ENCODE assay signal across 29 cellular contexts in genomic region chr7:127258111-127258510, GRCh38. TPM values are rescaled to one million over a fixed set of nuclear protein-coding genes. Genes with fewer than 3 reads are reported as not detected.
"Had no signal": no experiment of that assay in that cellular context is flagged by ENCODE, and none has a peak within 500 bp of the region (broad histone marks: within the 10 kb centered on the region; RNA-seq: fewer than 3 reads in every experiment).

No MANE protein-coding gene starts in this region.

- ATAC-seq: activated CD8-positive, alpha-beta T cell treated with anti-CD3 and anti-CD28 coated beads for 36 hours; activated naive CD8-positive, alpha-beta T cell treated with anti-CD3 and anti-CD28 coated beads, Interleukin-2, amount 50 U/mL, for 24 hours; activated T-cell treated with anti-CD3 and anti-CD28 coated beads, Interleukin-2, amount 50 U/mL, for 4 hours; activated T-helper 17 cell treated with anti-CD3 and anti-CD28 coated beads, Interleukin-2, amount 50 U/mL, for 72 hours; heart right ventricle; left cardiac atrium; left ventricle myocardium superior; right cardiac atrium had no signal

- H3K4me3 Mint-ChIP-seq: activated CD8-positive, alpha-beta T cell treated with anti-CD3 and anti-CD28 coated beads for 36 hours; activated naive CD4-positive, alpha-beta T cell treated with anti-CD3 and anti-CD28 coated beads, Interleukin-2, amount 50 U/mL, for 24 hours; activated naive CD8-positive, alpha-beta T cell treated with anti-CD3 and anti-CD28 coated beads, Interleukin-2, amount 50 U/mL, for 24 hours; activated T-cell treated with anti-CD3 and anti-CD28 coated beads, Interleukin-2, amount 50 U/mL, for 4 hours; activated T-helper 17 cell treated with anti-CD3 and anti-CD28 coated beads, Interleukin-2, amount 50 U/mL, for 72 hours; dendritic cell treated with granulocyte-macrophage colony-stimulating factor and Interleukin-4, amounts not matched to agents 40 ng/mL and 50 ng/mL, for 4 days; nephron; T-helper 2 cell treated with Interferon-gamma antibody and Interleukin-4, amounts not matched to agents 5 μg/mL and 100 μg/mL, for 36 hours had no signal

- H3K4me3 ChIP-seq: breast epithelium, esophagus squamous epithelium, heart right ventricle, spleen, suprapubic skin, tibial nerve had no signal

- H3K27ac Mint-ChIP-seq: activated CD8-positive, alpha-beta T cell treated with anti-CD3 and anti-CD28 coated beads for 36 hours; activated naive CD4-positive, alpha-beta T cell treated with anti-CD3 and anti-CD28 coated beads, Interleukin-2, amount 50 U/mL, for 24 hours; activated naive CD8-positive, alpha-beta T cell treated with anti-CD3 and anti-CD28 coated beads, Interleukin-2, amount 50 U/mL, for 24 hours; activated T-helper 17 cell treated with anti-CD3 and anti-CD28 coated beads, Interleukin-2, amount 50 U/mL, for 72 hours; dendritic cell treated with granulocyte-macrophage colony-stimulating factor and Interleukin-4, amounts not matched to agents 40 ng/mL and 50 ng/mL, for 4 days; nephron; T-helper 2 cell treated with Interferon-gamma antibody and Interleukin-4, amounts not matched to agents 5 μg/mL and 100 μg/mL, for 36 hours had no signal

- H3K9me3 Mint-ChIP-seq: activated CD8-positive, alpha-beta T cell treated with anti-CD3 and anti-CD28 coated beads for 36 hours; activated naive CD4-positive, alpha-beta T cell treated with anti-CD3 and anti-CD28 coated beads, Interleukin-2, amount 50 U/mL, for 24 hours; nephron had no signal

- H3K4me1 ChIP-seq: breast epithelium had no signal

- H3K4me1 Mint-ChIP-seq: nephron had no signal

- DNase-seq: activated CD4-positive, alpha-beta T cell treated with anti-CD3 and anti-CD28 coated beads, Interleukin-2, amount 50 U/mL, for 1 hour; activated CD8-positive, alpha-beta T cell treated with anti-CD3 and anti-CD28 coated beads for 36 hours; activated naive CD8-positive, alpha-beta T cell treated with anti-CD3 and anti-CD28 coated beads, Interleukin-2, amount 50 U/mL, for 24 hours; activated T-cell treated with anti-CD3 and anti-CD28 coated beads, Interleukin-2, amount 50 U/mL, for 4 hours; amygdala; central memory CD4-positive, alpha-beta T cell; effector CD4-positive, alpha-beta T cell; esophagus squamous epithelium; foreskin melanocyte; heart right ventricle; left cardiac atrium; left ventricle myocardium superior; posterior cingulate gyrus; right cardiac atrium; spleen; stimulated activated naive CD4-positive, alpha-beta T cell had no signal

- H3K36me3 ChIP-seq: breast epithelium, esophagus squamous epithelium, heart right ventricle, spleen, suprapubic skin, tibial nerve had no signal

- H3K27ac ChIP-seq: breast epithelium, epithelial cell of prostate, esophagus squamous epithelium, heart right ventricle, spleen, suprapubic skin, tibial nerve had no signal

- H3K36me3 Mint-ChIP-seq: activated naive CD4-positive, alpha-beta T cell treated with anti-CD3 and anti-CD28 coated beads, Interleukin-2, amount 50 U/mL, for 24 hours had no signal

RNA-seq across cellular contexts. Expression of gene GRM8, which starts 5.4 kb away (rescaled TPM):
- total RNA-seq: activated CD8-positive, alpha-beta T cell treated with anti-CD3 and anti-CD28 coated beads for 36 hours; activated T-cell treated with anti-CD3 and anti-CD28 coated beads, Interleukin-2, amount 50 U/mL, for 4 hours; activated T-helper 17 cell treated with anti-CD3 and anti-CD28 coated beads, Interleukin-2, amount 50 U/mL, for 72 hours; breast epithelium; glomerular endothelial cell; left ventricle myocardium superior; lung microvascular endothelial cell; osteoblast; right cardiac atrium; suprapubic skin had no signal
- polyA plus RNA-seq: keratinocyte, spleen had no signal
